ENCODE assay signal across 8 cellular contexts in the genomic region with DNA sequence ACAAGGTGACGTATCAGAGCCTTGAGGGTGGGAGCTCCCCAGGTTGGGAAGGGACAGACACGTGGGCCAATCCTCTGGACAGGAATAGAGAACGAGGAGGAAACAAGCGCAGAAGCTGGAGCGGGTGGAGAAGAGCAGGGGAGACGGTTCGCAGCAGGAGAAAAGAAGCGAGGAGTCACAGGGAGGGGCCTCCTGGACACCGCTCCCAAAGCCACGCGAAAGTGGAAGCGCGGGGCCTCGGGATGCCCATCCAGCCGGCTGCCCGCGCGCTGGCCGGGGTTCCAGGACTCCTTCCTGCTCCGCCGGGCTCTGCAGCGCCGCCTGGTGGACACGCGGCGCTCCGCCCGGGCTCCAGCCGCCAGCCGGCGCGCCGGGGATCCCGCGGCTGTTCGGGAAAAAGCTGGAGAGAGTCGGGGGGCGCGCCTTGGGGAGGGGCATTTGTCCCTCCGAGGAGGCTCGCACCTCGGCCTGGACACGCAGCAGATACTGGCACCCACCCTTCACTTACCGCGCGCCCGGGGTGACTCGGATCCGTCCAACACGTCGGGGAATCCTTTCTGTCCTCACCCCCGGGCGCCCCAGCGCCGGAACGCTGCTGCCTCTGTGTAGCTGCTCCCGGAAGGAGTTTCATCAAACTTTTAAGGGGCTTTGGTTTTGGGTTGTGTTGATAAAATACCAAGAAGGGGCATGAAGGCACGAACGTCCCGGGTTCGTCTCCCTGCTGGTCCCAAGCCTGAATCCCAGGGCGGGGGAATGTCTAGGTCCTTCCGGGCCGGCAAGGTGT. TPM values are rescaled to one million over a fixed set of nuclear protein-coding genes. Genes with fewer than 3 reads are reported as not detected.
DNase-seq lines count a peak whose midpoint lies in the region; ATAC-seq and TF ChIP-seq lines count a peak whose summit lies in the region.

No MANE protein-coding gene starts in this region.

- no peak overlapping the region for H2BK5ac ChIP-seq in mesendoderm (ENCODE audit: low read length)

- no peak overlapping the region for H3K18ac ChIP-seq in mesendoderm (ENCODE audit: low read length)

- peak; percentile 60 to 99 (median 93) for TF ChIP-seq CTCF in uterus (IDR thresholded peaks at IDR 0.05)

- TF ChIP-seq POLR2A in uterus (IDR thresholded peaks at IDR 0.05): peak; percentile 11 to 16

- no peak for ATAC-seq in effector memory CD8-positive, alpha-beta T cell (replicated peaks)
- no peak for ATAC-seq in GM21737 (IDR thresholded peaks at IDR 0.05; ENCODE audit: unreplicated experiment)
- ATAC-seq in HG03196 (IDR thresholded peaks at IDR 0.05; ENCODE audit: unreplicated experiment): no peak

- no peak overlapping the region for H3K23ac ChIP-seq in mesendoderm (ENCODE audit: low read length)

- H2AK5ac ChIP-seq in mesendoderm (ENCODE audit: low read length): no peak overlapping the region

- H3K4ac ChIP-seq in mesendoderm (ENCODE audit: low read depth, low read length): no peak overlapping the region

- peak overlapping the region; percentile 75 for H3K4me2 ChIP-seq in mesendoderm (ENCODE audit: low read length)

- no peak overlapping the region for H4K5ac ChIP-seq in mesendoderm (ENCODE audit: low read length)

- H3K27me3 ChIP-seq in mesendoderm (ENCODE audit: insufficient read depth, low read length, poor library complexity): peaks cover 54% of the 10 kb centered on the region
- no peaks in the 10 kb centered on the region for H3K27me3 ChIP-seq in uterus

- no peaks in the 10 kb centered on the region for H3K79me1 ChIP-seq in mesendoderm (ENCODE audit: low read length)

- H3K79me2 ChIP-seq in mesendoderm (ENCODE audit: control insufficient read depth, insufficient read depth, low read length): no peaks in the 10 kb centered on the region

- H2BK120ac ChIP-seq in mesendoderm (ENCODE audit: low read depth, low read length): no peak overlapping the region

- H3K36me3 Mint-ChIP-seq in IgD-negative memory B cell: peaks cover 4% of the 10 kb centered on the region
- no peaks in the 10 kb centered on the region for H3K36me3 Mint-ChIP-seq in effector memory CD8-positive, alpha-beta T cell (ENCODE audit: insufficient read depth)

- peaks cover 0 to 5% (median 1%) of the 10 kb centered on the region in 3 donors for H3K4me1 Mint-ChIP-seq in IgD-negative memory B cell
- H3K4me1 Mint-ChIP-seq in effector memory CD8-positive, alpha-beta T cell (ENCODE audit: low read depth in 2 of 2): peaks cover 10 to 11% of the 10 kb centered on the region in 2 donors

- H3K4me1 ChIP-seq in mesendoderm (ENCODE audit: control insufficient read depth, low read depth, low read length) (no peaks in the 10 kb centered on the region), uterus (no peaks in the 10 kb centered on the region)

- peak overlapping the region; percentile 40 for H3K9ac ChIP-seq in mesendoderm (ENCODE audit: low read length)

- H3K4me3 ChIP-seq in mesendoderm (ENCODE audit: low read length) (no peak overlapping the region), uterus (peak overlapping the region; percentile 81 to 82)

- WGBS in mesendoderm (ENCODE audit: extremely low coverage, insufficient coverage, low lambda C conversion rate): no CpG with 5 or more reads among the region's 64 CpGs

- H3K27ac ChIP-seq in mesendoderm (ENCODE audit: low read depth, low read length) (no peak overlapping the region), uterus (peak overlapping the region; percentile 97 to 98)

- peak; percentile 89 for DNase-seq in D341Med (ENCODE audit: low spot score)
- no peak for DNase-seq in effector memory CD8-positive, alpha-beta T cell
- peak; percentile 59 for DNase-seq in mesendoderm
- DNase-seq in uterus: peak; percentile 61 to 73
- no peak for DNase-seq in NCI-H2171 treated with DMSO at 0.1 percent for 48 hours (lab: John Stamatoyannopoulos, UW)

- no peaks in the 10 kb centered on the region for H3K36me3 ChIP-seq in mesendoderm (ENCODE audit: control insufficient read depth, insufficient read depth, low read length)
- no peaks in the 10 kb centered on the region for H3K36me3 ChIP-seq in uterus

- no peak overlapping the region for H2BK15ac ChIP-seq in mesendoderm (replicated peaks; ENCODE audit: low read depth)

- no peak overlapping the region for H3K27ac Mint-ChIP-seq in IgD-negative memory B cell
- H3K27ac Mint-ChIP-seq in effector memory CD8-positive, alpha-beta T cell: no peak overlapping the region

- H3K4me3 Mint-ChIP-seq in IgD-negative memory B cell: peak overlapping the region in 3 of 4 donors; percentile 49 to 84 (median 84)
- peak overlapping the region; percentile 54 to 55 for H3K4me3 Mint-ChIP-seq in effector memory CD8-positive, alpha-beta T cell

- H3K27me3 Mint-ChIP-seq in IgD-negative memory B cell: peaks cover 49% of the 10 kb centered on the region
- peaks cover 58 to 86% of the 10 kb centered on the region in 2 donors for H3K27me3 Mint-ChIP-seq in effector memory CD8-positive, alpha-beta T cell

- intact Hi-C loops in uterus (cut with DNase I; ENCODE audit: low total_unique reads): loop anchor here (5.0 to 10.0 kb wide), 4 partner anchors 509 to 909 kb away; no protein-coding TSS in a partner anchor

- no peak overlapping the region for H4K8ac ChIP-seq in mesendoderm (ENCODE audit: low read depth, low read length)

- peaks cover 0 to 2% (median 0%) of the 10 kb centered on the region in 3 donors for H3K9me3 Mint-ChIP-seq in IgD-negative memory B cell
- no peaks in the 10 kb centered on the region for H3K9me3 Mint-ChIP-seq in effector memory CD8-positive, alpha-beta T cell

- H3K9me3 ChIP-seq in uterus: no peaks in the 10 kb centered on the region

- peak overlapping the region; percentile 60 for H3K56ac ChIP-seq in mesendoderm (ENCODE audit: low read length)

RNA-seq across cellular contexts. Expression of gene ZNF503, which starts 6.2 kb away (rescaled TPM):
- not detected for polyA plus RNA-seq in IgD-negative memory B cell
- polyA plus RNA-seq in mesendoderm (2013, experiment 1 of 2): 1.4 TPM
- 1.3 TPM for polyA plus RNA-seq in mesendoderm (2013, experiment 2 of 2)
- 10 to 100 TPM; 12.1 to 99.4 (median 26.0) TPM for total RNA-seq in uterus

RNA-seq across cellular contexts. Expression of gene LRMDA, which starts 36.1 kb away (rescaled TPM):
- polyA plus RNA-seq in IgD-negative memory B cell: not detected
- 0.17 TPM for polyA plus RNA-seq in mesendoderm (2013, experiment 1 of 2)
- polyA plus RNA-seq in mesendoderm (2013, experiment 2 of 2): 0.69 TPM
- 10 to 100 TPM in 1 of 4 donors, 1 to 10 TPM in 3; 1.5 to 15.7 (median 4.6) TPM for total RNA-seq in uterus

Comparison
In these comparisons a context has a peak if more than half of its experiments do, and no peak if none do; other contexts are left out.
1. DNase-seq: peak in D341Med (single experiment), mesendoderm (single experiment) and uterus (2 of 2); none in effector memory CD8-positive, alpha-beta T cell (0 of 3) and NCI-H2171 treated with DMSO at 0.1 percent for 48 hours (single experiment).